25 cellular contexts compared by ENCODE assay signal in genomic region chr2:181554511-181554910, GRCh38.
DNase-seq lines count a peak whose midpoint lies in the region; ATAC-seq and TF ChIP-seq lines count a peak whose summit lies in the region.
"Had no signal": no experiment of that assay in that cellular context is flagged by ENCODE, and none has a peak within 500 bp of the region (broad histone marks: within the 10 kb centered on the region; RNA-seq: fewer than 3 reads in every experiment).

No MANE protein-coding gene starts in this region.

- no peak overlapping the region for H3K27ac ChIP-seq in DND-41 (ENCODE audit: low read length)
- no peak overlapping the region for H3K27ac ChIP-seq in gastroesophageal sphincter
- H3K27ac ChIP-seq in tibial artery = no peak overlapping the region
- H3K27ac ChIP-seq: BLaER1, neutrophil, PC-9, suprapubic skin had no signal

- intact Hi-C loops in tibial artery (cut with DNase I; ENCODE audit: low total_unique reads) = no loop called here

- no peak overlapping the region for H3K4me2 ChIP-seq in DND-41 (ENCODE audit: insufficient read depth, low read length)
- H3K4me2 ChIP-seq: BLaER1, PC-9 had no signal

- H3K4me1 ChIP-seq in DND-41 (ENCODE audit: insufficient read depth, low read length) (no peaks in the 10 kb centered on the region), gastroesophageal sphincter (peaks cover 0 to 12% (median 0%) of the 10 kb centered on the region in 3 donors), tibial artery (no peaks in the 10 kb centered on the region)
- H3K4me1 ChIP-seq: BLaER1, suprapubic skin had no signal

- H3K36me3 ChIP-seq in DND-41 (ENCODE audit: insufficient read depth, low read length) = no peaks in the 10 kb centered on the region
- H3K36me3 ChIP-seq in gastroesophageal sphincter = no peaks in the 10 kb centered on the region
- no peaks in the 10 kb centered on the region for H3K36me3 ChIP-seq in tibial artery
- H3K36me3 ChIP-seq: BLaER1, neutrophil, suprapubic skin had no signal

- H3K27me3 Mint-ChIP-seq in brain = peaks cover 4% of the 10 kb centered on the region
- H3K27me3 Mint-ChIP-seq: progenitor cell of endocrine pancreas; stimulated activated naive B cell treated with anti-CD40 and anti-IgM and Interleukin-4, amounts not matched to agents 10 μg/mL and 1 μg/mL and 100 μg/mL, for 72 hours had no signal

- no peaks in the 10 kb centered on the region for H3K79me2 ChIP-seq in DND-41 (ENCODE audit: insufficient read depth, low read length)

- no peak for TF ChIP-seq POLR2A in gastroesophageal sphincter (IDR thresholded peaks at IDR 0.05)

- H3K9ac ChIP-seq in DND-41 (ENCODE audit: low read depth, low read length) = no peak overlapping the region
- H3K9ac ChIP-seq: BLaER1 had no signal

- TF ChIP-seq EP300 in gastroesophageal sphincter (IDR thresholded peaks at IDR 0.05) = no peak

- H3K4me3 Mint-ChIP-seq in brain = peak overlapping the region in 3 of 5 experiments; percentile 22 to 44 (median 33)
- H3K4me3 Mint-ChIP-seq: stimulated activated naive B cell treated with anti-CD40 and anti-IgM and Interleukin-4, amounts not matched to agents 10 μg/mL and 1 μg/mL and 100 μg/mL, for 72 hours had no signal

- H3K4me3 ChIP-seq in DND-41 (ENCODE audit: low read depth in 1 of 2, low read length in 2 of 2) = no peak overlapping the region
- H3K4me3 ChIP-seq in gastroesophageal sphincter = no peak overlapping the region
- H3K4me3 ChIP-seq in tibial artery = no peak overlapping the region
- H3K4me3 ChIP-seq: BLaER1, GM12878, PC-9, suprapubic skin had no signal

- H3K4me1 Mint-ChIP-seq in brain = peaks cover 16% of the 10 kb centered on the region

- TF ChIP-seq CTCF in DND-41 (IDR thresholded peaks at IDR 0.05; ENCODE audit: borderline replicate concordance, extremely low read depth, low read length, poor library complexity, severe bottlenecking) = no peak
- no peak for TF ChIP-seq CTCF in brain (conservative IDR thresholded peaks at IDR 0.05)
- no peak for TF ChIP-seq CTCF in gastroesophageal sphincter (IDR thresholded peaks at IDR 0.05)
- no peak for TF ChIP-seq CTCF in tibial artery (IDR thresholded peaks at IDR 0.05)

- ATAC-seq in DND-41 (ENCODE audit: insufficient read depth, low read depth) (0 out of 3 replicates have a peak, but pooled peaks have one; percentile 37), HG03354 (IDR thresholded peaks at IDR 0.05; ENCODE audit: poor library complexity, severe bottlenecking, unreplicated experiment) (no peak), gastroesophageal sphincter (no peak), HG03460 (IDR thresholded peaks at IDR 0.05; ENCODE audit: unreplicated experiment) (no peak)
- ATAC-seq: GM12878; left lobe of liver; Right ventricle myocardium inferior; sciatic nerve; stimulated activated naive B cell treated with anti-CD40 and anti-IgM and Interleukin-4, amounts not matched to agents 10 μg/mL and 1 μg/mL and 100 μg/mL, for 72 hours had no signal

- H3K9me3 ChIP-seq in DND-41 (ENCODE audit: insufficient read depth, low read length, severe bottlenecking) = no peaks in the 10 kb centered on the region
- H3K9me3 ChIP-seq in gastroesophageal sphincter = no peaks in the 10 kb centered on the region
- H3K9me3 ChIP-seq in tibial artery = no peaks in the 10 kb centered on the region
- H3K9me3 ChIP-seq: BLaER1, neutrophil, suprapubic skin had no signal

- H3K9me3 Mint-ChIP-seq in brain = no peaks in the 10 kb centered on the region
- H3K9me3 Mint-ChIP-seq: stimulated activated naive B cell treated with anti-CD40 and anti-IgM and Interleukin-4, amounts not matched to agents 10 μg/mL and 1 μg/mL and 100 μg/mL, for 72 hours had no signal

- H3K36me3 Mint-ChIP-seq in brain = no peaks in the 10 kb centered on the region

- DNase-seq in COR-L47 (lab: John Stamatoyannopoulos, UW) (peak; percentile 58), DND-41 (no peak), NCI-H2227 treated with DMSO at 0.1 percent for 48 hours (lab: John Stamatoyannopoulos, UW) (peak; percentile 34), tibial artery (no peak)
- DNase-seq: activated CD4-positive, alpha-beta T cell treated with anti-CD3 and anti-CD28 coated beads for 48 hours; activated CD8-positive, alpha-beta memory T cell treated with anti-CD3 and anti-CD28 coated beads for 24 hours; activated gamma-delta T cell; IMR-90; mesenchymal stem cell; NCI-H1105; NCI-H2171; PC-9; stimulated activated naive B cell treated with anti-CD40 and anti-IgM and Interleukin-4, amounts not matched to agents 10 μg/mL and 1 μg/mL and 100 μg/mL, for 72 hours had no signal

- peak overlapping the region in 2 of 5 experiments; percentile 12 for H3K27ac Mint-ChIP-seq in brain
- H3K27ac Mint-ChIP-seq: progenitor cell of endocrine pancreas; stimulated activated naive B cell treated with anti-CD40 and anti-IgM and Interleukin-4, amounts not matched to agents 10 μg/mL and 1 μg/mL and 100 μg/mL, for 72 hours had no signal

- H2AFZ ChIP-seq in DND-41 (ENCODE audit: low read depth, low read length) = no peak overlapping the region
- H2AFZ ChIP-seq: PC-9 had no signal

- no peaks in the 10 kb centered on the region for H3K27me3 ChIP-seq in DND-41 (ENCODE audit: insufficient read depth, low read length, poor library complexity)
- no peaks in the 10 kb centered on the region for H3K27me3 ChIP-seq in gastroesophageal sphincter
- no peaks in the 10 kb centered on the region for H3K27me3 ChIP-seq in tibial artery
- H3K27me3 ChIP-seq: BLaER1, neutrophil, suprapubic skin had no signal

- no peaks in the 10 kb centered on the region for H4K20me1 ChIP-seq in DND-41 (ENCODE audit: insufficient read depth, low read length)
- H4K20me1 ChIP-seq: BLaER1 had no signal

Comparison
In these comparisons a context has a peak if more than half of its experiments do, and no peak if none do; other contexts are left out.
1. DNase-seq: peak in COR-L47 (single experiment) and NCI-H2227 treated with DMSO at 0.1 percent for 48 hours (single experiment); none in DND-41 (single experiment) and tibial artery (0 of 2).